Comparison of ENCODE assay signal across 9 cellular contexts in the genomic region with DNA sequence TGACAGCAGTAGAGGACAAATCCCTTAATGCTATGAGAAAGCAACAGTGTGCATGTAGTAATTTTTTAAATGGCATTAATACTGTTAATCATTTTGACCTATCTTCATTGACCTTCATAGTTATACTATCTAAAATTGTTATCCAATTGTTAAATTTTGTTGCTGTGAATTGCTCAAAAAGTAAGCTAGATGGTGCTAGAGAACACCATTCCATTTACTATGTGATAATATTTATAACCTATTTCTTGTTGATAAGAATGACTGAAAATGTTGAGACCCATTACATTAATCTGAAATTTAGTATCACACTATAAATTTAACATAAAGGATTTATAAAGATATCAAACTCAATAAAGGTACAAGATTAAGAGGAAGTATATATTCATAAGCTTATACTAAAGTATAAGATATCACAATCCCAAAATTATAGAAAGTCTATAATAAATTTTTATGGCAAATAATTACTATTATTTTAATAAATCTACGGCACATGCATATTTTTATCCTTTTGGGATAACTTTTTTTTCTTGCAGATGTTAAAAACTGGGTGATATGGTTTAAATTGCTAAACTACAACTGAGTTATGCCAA.
DNase-seq lines count a peak whose midpoint lies in the region; ATAC-seq and TF ChIP-seq lines count a peak whose summit lies in the region.
"Had no signal": no experiment of that assay in that cellular context is flagged by ENCODE, and none has a peak within 500 bp of the region (broad histone marks: within the 10 kb centered on the region; RNA-seq: fewer than 3 reads in every experiment).

No MANE protein-coding gene starts in this region.

- H3K36me3 ChIP-seq in left ventricle myocardium inferior = no peaks in the 10 kb centered on the region
- no peaks in the 10 kb centered on the region for H3K36me3 ChIP-seq in right atrium auricular region
- H3K36me3 ChIP-seq in SK-N-MC (ENCODE audit: insufficient read depth, low read length) = no peaks in the 10 kb centered on the region
- no peaks in the 10 kb centered on the region for H3K36me3 ChIP-seq in uterus

- H3K9me3 ChIP-seq in left ventricle myocardium inferior (replicated peaks) (no peaks in the 10 kb centered on the region), right atrium auricular region (no peaks in the 10 kb centered on the region), SK-N-MC (ENCODE audit: low read depth, low read length) (no peaks in the 10 kb centered on the region), uterus (no peaks in the 10 kb centered on the region)

- no peak for ATAC-seq in sciatic nerve

- no peak overlapping the region for H3K9ac ChIP-seq in SK-N-MC (ENCODE audit: insufficient read length)

- H3K4me1 ChIP-seq in left ventricle myocardium inferior = no peaks in the 10 kb centered on the region
- no peaks in the 10 kb centered on the region for H3K4me1 ChIP-seq in right atrium auricular region
- H3K4me1 ChIP-seq in uterus = no peaks in the 10 kb centered on the region

- no peak overlapping the region for H3K4me3 ChIP-seq in left ventricle myocardium inferior
- H3K4me3 ChIP-seq in right atrium auricular region = no peak overlapping the region
- H3K4me3 ChIP-seq in SK-N-MC = no peak overlapping the region
- no peak overlapping the region for H3K4me3 ChIP-seq in uterus

- H3K27ac ChIP-seq in left ventricle myocardium inferior (replicated peaks) = no peak overlapping the region
- H3K27ac ChIP-seq in right atrium auricular region = no peak overlapping the region
- H3K27ac ChIP-seq in SK-N-MC = no peak overlapping the region
- H3K27ac ChIP-seq in uterus = no peak overlapping the region

- no peak for DNase-seq in left ventricle myocardium inferior
- no peak for DNase-seq in right atrium auricular region (ENCODE audit: low spot score)
- DNase-seq in SK-N-MC (ENCODE audit: low read depth, low spot score) = peak; percentile 18
- DNase-seq in fibroblast of the conjunctiva (ENCODE audit: low read depth) = peak; percentile 20
- DNase-seq in sciatic nerve (ENCODE audit: low spot score) = no peak
- DNase-seq in uterus = no peak
- DNase-seq in AG20443 (ENCODE audit: low spot score) = no peak
- no peak for DNase-seq in NCI-H1436 (lab: John Stamatoyannopoulos, UW)
- DNase-seq: T-helper 1 cell had no signal

- H3K27me3 ChIP-seq in left ventricle myocardium inferior (ENCODE audit: low read depth) (no peaks in the 10 kb centered on the region), right atrium auricular region (no peaks in the 10 kb centered on the region), uterus (no peaks in the 10 kb centered on the region)

- intact Hi-C loops in left ventricle myocardium inferior (cut with micrococcal nuclease) = no loop called here
- intact Hi-C loops in sciatic nerve (cut with DNase I) = no loop called here
- intact Hi-C loops in uterus (cut with DNase I; ENCODE audit: low total_unique reads) = no loop called here

- TF ChIP-seq CTCF in left ventricle myocardium inferior (IDR thresholded peaks at IDR 0.05; ENCODE audit: borderline replicate concordance) (peak; percentile 63), right atrium auricular region (IDR thresholded peaks at IDR 0.05) (peak in 1 of 2 donors; percentile 61), uterus (IDR thresholded peaks at IDR 0.05) (peak in 1 of 4 experiments; percentile 30)

- no peak for TF ChIP-seq POLR2A in uterus (IDR thresholded peaks at IDR 0.05)

Comparison
In these comparisons a context has a peak if more than half of its experiments do, and no peak if none do; other contexts are left out.
1. DNase-seq: peak in SK-N-MC (single experiment) and fibroblast of the conjunctiva (single experiment); none in left ventricle myocardium inferior (single experiment), right atrium auricular region (single experiment), sciatic nerve (single experiment), uterus (0 of 2), AG20443 (single experiment) and NCI-H1436 (single experiment).